ENCODE assay signal across 30 cellular contexts in genomic region chr11:71507102-71507501, GRCh38. TPM values are rescaled to one million over a fixed set of nuclear protein-coding genes. Genes with fewer than 3 reads are reported as not detected.
"Had no signal": no experiment of that assay in that cellular context is flagged by ENCODE, and none has a peak within 500 bp of the region (broad histone marks: within the 10 kb centered on the region; RNA-seq: fewer than 3 reads in every experiment).

No MANE protein-coding gene starts in this region.

- H3K27me3 ChIP-seq: gastrocnemius medialis, neural progenitor cell, spleen, tibial nerve, upper lobe of left lung, uterus had no signal

- H3K4me1 Mint-ChIP-seq: memory B cell; nephron; stimulated activated memory B cell treated with anti-CD40 and anti-IgM and Interleukin-4, amounts not matched to agents 10 μg/mL and 1 μg/mL and 100 μg/mL, for 72 hours had no signal

- H3K36me3 ChIP-seq: gastrocnemius medialis, neural progenitor cell, uterus had no signal

- H3K4me2 ChIP-seq: neural progenitor cell had no signal

- ATAC-seq: effector memory CD8-positive, alpha-beta T cell; esophagus mucosa; gastrocnemius medialis; naive thymus-derived CD4-positive, alpha-beta T cell; psoas muscle; right cardiac atrium; stimulated activated memory B cell treated with anti-CD40 and anti-IgM and Interleukin-4, amounts not matched to agents 10 μg/mL and 1 μg/mL and 100 μg/mL, for 72 hours had no signal

- H3K27me3 Mint-ChIP-seq: effector memory CD8-positive, alpha-beta T cell; memory B cell; naive thymus-derived CD4-positive, alpha-beta T cell; stimulated activated memory B cell treated with anti-CD40 and anti-IgM and Interleukin-4, amounts not matched to agents 10 μg/mL and 1 μg/mL and 100 μg/mL, for 72 hours; stimulated activated naive CD8-positive, alpha-beta T cell treated with anti-CD3 and anti-CD28 coated beads, Interleukin-15, Interleukin-2, amounts not matched to agents 100 ng/mL and 50 ng/mL, for 24 hours had no signal

- H3K27ac Mint-ChIP-seq: effector memory CD8-positive, alpha-beta T cell; memory B cell; naive thymus-derived CD4-positive, alpha-beta T cell; nephron; neural progenitor cell; stimulated activated memory B cell treated with anti-CD40 and anti-IgM and Interleukin-4, amounts not matched to agents 10 μg/mL and 1 μg/mL and 100 μg/mL, for 72 hours; stimulated activated naive CD8-positive, alpha-beta T cell treated with anti-CD3 and anti-CD28 coated beads, Interleukin-15, Interleukin-2, amounts not matched to agents 100 ng/mL and 50 ng/mL, for 24 hours had no signal

- H3K9me3 ChIP-seq: gastrocnemius medialis had no signal

- H3K9ac ChIP-seq: neural progenitor cell had no signal

- H3K4me3 ChIP-seq: gastrocnemius medialis, lung, neural progenitor cell, psoas muscle, skin epidermis, spleen, thoracic aorta, tibial nerve, upper lobe of left lung, uterus had no signal

- H3K27ac ChIP-seq: epithelial cell of prostate, gastrocnemius medialis, neural progenitor cell, psoas muscle, skin epidermis, spleen, thoracic aorta, tibial nerve, upper lobe of left lung, uterus had no signal

- H3K4me3 Mint-ChIP-seq: effector memory CD8-positive, alpha-beta T cell; memory B cell; naive thymus-derived CD4-positive, alpha-beta T cell; nephron; neural progenitor cell; stimulated activated memory B cell treated with anti-CD40 and anti-IgM and Interleukin-4, amounts not matched to agents 10 μg/mL and 1 μg/mL and 100 μg/mL, for 72 hours; stimulated activated naive CD8-positive, alpha-beta T cell treated with anti-CD3 and anti-CD28 coated beads, Interleukin-15, Interleukin-2, amounts not matched to agents 100 ng/mL and 50 ng/mL, for 24 hours had no signal

- DNase-seq: cortex of kidney; effector memory CD8-positive, alpha-beta T cell; foreskin fibroblast; gastrocnemius medialis; midbrain; naive thymus-derived CD4-positive, alpha-beta T cell; psoas muscle; right cardiac atrium; spleen; stimulated activated CD4-positive, alpha-beta T cell treated with anti-CD3 and anti-CD28 coated beads, Interleukin-4, amount 100 ng/mL, for 4 hours; upper lobe of left lung; uterus had no signal

- H3K4me1 ChIP-seq: gastrocnemius medialis, psoas muscle, spleen, tibial nerve, uterus had no signal

RNA-seq across cellular contexts. Expression of gene KRTAP5-7, which starts 20.0 kb away (rescaled TPM):
- total RNA-seq: dermis microvascular lymphatic vessel endothelial cell, gastrocnemius medialis, glomerular endothelial cell, mucosa of gallbladder, psoas muscle, renal cortical epithelial cell, right cardiac atrium, thoracic aorta had no signal
- polyA plus RNA-seq: keratinocyte; liver; naive thymus-derived CD4-positive, alpha-beta T cell; right cardiac atrium had no signal

RNA-seq across cellular contexts. Expression of gene KRTAP5-8, which starts 30.7 kb away (rescaled TPM):
- total RNA-seq: dermis microvascular lymphatic vessel endothelial cell; glomerular endothelial cell; liver; mucosa of gallbladder; naive thymus-derived CD4-positive, alpha-beta T cell; psoas muscle; renal cortical epithelial cell; right cardiac atrium had no signal
- polyA plus RNA-seq: keratinocyte; liver; naive thymus-derived CD4-positive, alpha-beta T cell; psoas muscle; right cardiac atrium had no signal

RNA-seq across cellular contexts. Expression of gene KRTAP5-9, which starts 41.1 kb away (rescaled TPM):
- total RNA-seq: dermis microvascular lymphatic vessel endothelial cell, gastrocnemius medialis, glomerular endothelial cell, liver, osteoblast, psoas muscle, renal cortical epithelial cell, right cardiac atrium, thoracic aorta, uterus had no signal
- polyA plus RNA-seq: naive thymus-derived CD4-positive, alpha-beta T cell; right cardiac atrium had no signal

RNA-seq across cellular contexts. Expression of gene KRTAP5-10, which starts 58.3 kb away (rescaled TPM):
- total RNA-seq: dermis microvascular lymphatic vessel endothelial cell; gastrocnemius medialis; glomerular endothelial cell; lung; mucosa of gallbladder; naive thymus-derived CD4-positive, alpha-beta T cell; psoas muscle; renal cortical epithelial cell; right cardiac atrium; thoracic aorta; tibial nerve had no signal
- polyA plus RNA-seq: keratinocyte; liver; naive thymus-derived CD4-positive, alpha-beta T cell; psoas muscle; right cardiac atrium had no signal
